ENCODE assay signal across 8 cellular contexts in the genomic region with DNA sequence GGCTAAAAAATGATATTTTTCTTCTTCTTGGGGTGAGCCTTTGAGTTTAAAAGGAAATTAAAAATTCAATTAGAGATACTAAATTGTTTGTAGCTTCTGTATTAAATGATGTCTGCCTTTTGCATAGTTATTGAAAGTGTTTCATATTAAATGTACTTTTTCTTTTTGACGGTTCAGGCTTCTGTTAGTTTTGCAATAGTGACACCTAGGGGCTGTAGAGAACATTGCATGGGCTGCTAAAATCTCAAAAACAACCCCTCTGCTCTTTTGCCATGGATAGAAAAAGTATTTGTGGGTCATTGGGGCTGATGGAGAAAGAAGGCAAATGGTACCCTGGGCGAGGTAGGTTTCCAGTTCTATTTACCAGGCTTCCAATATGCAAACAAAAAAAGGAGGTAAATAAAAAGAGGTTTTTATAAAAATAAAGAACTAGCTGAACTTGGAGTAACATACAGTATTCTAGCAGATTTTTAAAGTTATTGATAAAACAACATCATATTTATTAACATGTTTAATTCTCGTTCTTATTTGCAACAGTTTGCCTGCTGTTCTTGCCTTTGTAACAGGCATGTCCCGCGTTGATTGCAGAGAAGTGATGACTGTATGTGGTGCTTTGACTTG.
A peak's percentile ranks its signal among the peaks of the same experiment; 100 is the strongest.
DNase-seq lines count a peak whose midpoint lies in the region; ATAC-seq and TF ChIP-seq lines count a peak whose summit lies in the region.

No MANE protein-coding gene starts in this region.

- TF ChIP-seq POLR2A in heart left ventricle (IDR thresholded peaks at IDR 0.05) = no peak

- CTCF ChIA-PET in WTC11 (lab: Charles Lee) = interaction anchor here (0.8 to 2.8 kb wide), 14 partner anchors 11 to 972 kb away, joined by 3 to 16 read pairs (median 3); a partner anchor contains a TSS

- intact Hi-C loops in heart left ventricle (cut with DNase I) = loop anchor here (1.0 to 10.0 kb wide), 14 partner anchors 255 to 962 kb away; a partner anchor contains a TSS
- intact Hi-C loops in sciatic nerve (cut with DNase I) = no loop called here

- no peak overlapping the region for H3K27ac Mint-ChIP-seq in WTC11

- peaks cover 28% of the 10 kb centered on the region for H3K4me1 Mint-ChIP-seq in WTC11

- DNase-seq in AG10803 (ENCODE audit: low read depth) (peak; percentile 54), NCI-H2227 (lab: John Stamatoyannopoulos, UW; ENCODE audit: unreplicated experiment) (peak; percentile 66), WTC11 (ENCODE audit: low spot score) (no peak), heart left ventricle (no peak), sciatic nerve (ENCODE audit: low spot score) (no peak)

- no peaks in the 10 kb centered on the region for H3K36me3 Mint-ChIP-seq in WTC11

- no peaks in the 10 kb centered on the region for H3K9me3 ChIP-seq in heart left ventricle

- no peaks in the 10 kb centered on the region for H3K36me3 ChIP-seq in heart left ventricle

- H3K27me3 Mint-ChIP-seq in WTC11 (ENCODE audit: low read depth) = no peaks in the 10 kb centered on the region

- TF ChIP-seq CTCF in AG10803 (conservative IDR thresholded peaks at IDR 0.05; ENCODE audit: low read length) = peak; percentile 98
- TF ChIP-seq CTCF in GM12872 (IDR thresholded peaks at IDR 0.05; ENCODE audit: insufficient read depth, low read depth, low read length) = peak; percentile 81
- TF ChIP-seq CTCF in WTC11 (IDR thresholded peaks at IDR 0.05) = peak; percentile 92
- peak; percentile 86 to 97 (median 94) for TF ChIP-seq CTCF in heart left ventricle (IDR thresholded peaks at IDR 0.05)

- 44 to 52% (median 48%) methylated on average over 5 of the region's 5 CpGs for WGBS in heart left ventricle, 4 donors

- peak; percentile 43; the same call in 1 of the 2 replicates for ATAC-seq in WTC11
- ATAC-seq in heart left ventricle = peak in 1 of 4 donors; percentile 41
- peak; percentile 40 for ATAC-seq in sciatic nerve
- ATAC-seq in GM18520 (IDR thresholded peaks at IDR 0.05; ENCODE audit: unreplicated experiment) = no peak
- no peak for ATAC-seq in GM21515 (IDR thresholded peaks at IDR 0.05; ENCODE audit: unreplicated experiment)

- no peaks in the 10 kb centered on the region for H3K27me3 ChIP-seq in heart left ventricle

- H3K4me3 ChIP-seq in AG10803 (ENCODE audit: low read length) = no peak overlapping the region
- no peak overlapping the region for H3K4me3 ChIP-seq in heart left ventricle

- peaks cover 0 to 54% (median 17%) of the 10 kb centered on the region in 12 donors for H3K4me1 ChIP-seq in heart left ventricle

- POLR2A ChIA-PET in WTC11 (lab: Charles Lee) = no interaction called here

- no peak overlapping the region for H3K4me3 Mint-ChIP-seq in WTC11

- H3K9me3 Mint-ChIP-seq in WTC11 = peaks cover 4% of the 10 kb centered on the region; the same call in 1 of the 2 replicates

- peak overlapping the region in 2 of 12 donors; percentile 19 to 23 for H3K27ac ChIP-seq in heart left ventricle

TF ChIP-seq in WTC11, 78 proteins besides CTCF, POLR2A, EP300 and RAD21 (continues in another document):
- TF ChIP-seq OVOL2 (CRISPR knock-in tag; IDR thresholded peaks at IDR 0.05; ENCODE audit: borderline replicate concordance) (no peak), ZNF416 (CRISPR knock-in tag; IDR thresholded peaks at IDR 0.05) (no peak), NR2C2 (CRISPR knock-in tag; IDR thresholded peaks at IDR 0.05) (no peak), FOXP1 (CRISPR knock-in tag; IDR thresholded peaks at IDR 0.05; ENCODE audit: borderline replicate concordance) (no peak)
- TF ChIP-seq, protein P1, sequence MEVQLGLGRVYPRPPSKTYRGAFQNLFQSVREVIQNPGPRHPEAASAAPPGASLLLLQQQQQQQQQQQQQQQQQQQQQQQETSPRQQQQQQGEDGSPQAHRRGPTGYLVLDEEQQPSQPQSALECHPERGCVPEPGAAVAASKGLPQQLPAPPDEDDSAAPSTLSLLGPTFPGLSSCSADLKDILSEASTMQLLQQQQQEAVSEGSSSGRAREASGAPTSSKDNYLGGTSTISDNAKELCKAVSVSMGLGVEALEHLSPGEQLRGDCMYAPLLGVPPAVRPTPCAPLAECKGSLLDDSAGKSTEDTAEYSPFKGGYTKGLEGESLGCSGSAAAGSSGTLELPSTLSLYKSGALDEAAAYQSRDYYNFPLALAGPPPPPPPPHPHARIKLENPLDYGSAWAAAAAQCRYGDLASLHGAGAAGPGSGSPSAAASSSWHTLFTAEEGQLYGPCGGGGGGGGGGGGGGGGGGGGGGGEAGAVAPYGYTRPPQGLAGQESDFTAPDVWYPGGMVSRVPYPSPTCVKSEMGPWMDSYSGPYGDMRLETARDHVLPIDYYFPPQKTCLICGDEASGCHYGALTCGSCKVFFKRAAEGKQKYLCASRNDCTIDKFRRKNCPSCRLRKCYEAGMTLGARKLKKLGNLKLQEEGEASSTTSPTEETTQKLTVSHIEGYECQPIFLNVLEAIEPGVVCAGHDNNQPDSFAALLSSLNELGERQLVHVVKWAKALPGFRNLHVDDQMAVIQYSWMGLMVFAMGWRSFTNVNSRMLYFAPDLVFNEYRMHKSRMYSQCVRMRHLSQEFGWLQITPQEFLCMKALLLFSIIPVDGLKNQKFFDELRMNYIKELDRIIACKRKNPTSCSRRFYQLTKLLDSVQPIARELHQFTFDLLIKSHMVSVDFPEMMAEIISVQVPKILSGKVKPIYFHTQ (CRISPR knock-in tag; IDR thresholded peaks at IDR 0.05) = no peak
- TF ChIP-seq, protein P2, sequence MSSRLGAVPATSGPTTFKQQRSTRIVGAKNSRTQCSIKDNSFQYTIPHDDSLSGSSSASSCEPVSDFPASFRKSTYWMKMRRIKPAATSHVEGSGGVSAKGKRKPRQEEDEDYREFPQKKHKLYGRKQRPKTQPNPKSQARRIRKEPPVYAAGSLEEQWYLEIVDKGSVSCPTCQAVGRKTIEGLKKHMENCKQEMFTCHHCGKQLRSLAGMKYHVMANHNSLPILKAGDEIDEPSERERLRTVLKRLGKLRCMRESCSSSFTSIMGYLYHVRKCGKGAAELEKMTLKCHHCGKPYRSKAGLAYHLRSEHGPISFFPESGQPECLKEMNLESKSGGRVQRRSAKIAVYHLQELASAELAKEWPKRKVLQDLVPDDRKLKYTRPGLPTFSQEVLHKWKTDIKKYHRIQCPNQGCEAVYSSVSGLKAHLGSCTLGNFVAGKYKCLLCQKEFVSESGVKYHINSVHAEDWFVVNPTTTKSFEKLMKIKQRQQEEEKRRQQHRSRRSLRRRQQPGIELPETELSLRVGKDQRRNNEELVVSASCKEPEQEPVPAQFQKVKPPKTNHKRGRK (CRISPR knock-in tag; IDR thresholded peaks at IDR 0.05; ENCODE audit: borderline replicate concordance) = no peak
- TF ChIP-seq, protein P3, sequence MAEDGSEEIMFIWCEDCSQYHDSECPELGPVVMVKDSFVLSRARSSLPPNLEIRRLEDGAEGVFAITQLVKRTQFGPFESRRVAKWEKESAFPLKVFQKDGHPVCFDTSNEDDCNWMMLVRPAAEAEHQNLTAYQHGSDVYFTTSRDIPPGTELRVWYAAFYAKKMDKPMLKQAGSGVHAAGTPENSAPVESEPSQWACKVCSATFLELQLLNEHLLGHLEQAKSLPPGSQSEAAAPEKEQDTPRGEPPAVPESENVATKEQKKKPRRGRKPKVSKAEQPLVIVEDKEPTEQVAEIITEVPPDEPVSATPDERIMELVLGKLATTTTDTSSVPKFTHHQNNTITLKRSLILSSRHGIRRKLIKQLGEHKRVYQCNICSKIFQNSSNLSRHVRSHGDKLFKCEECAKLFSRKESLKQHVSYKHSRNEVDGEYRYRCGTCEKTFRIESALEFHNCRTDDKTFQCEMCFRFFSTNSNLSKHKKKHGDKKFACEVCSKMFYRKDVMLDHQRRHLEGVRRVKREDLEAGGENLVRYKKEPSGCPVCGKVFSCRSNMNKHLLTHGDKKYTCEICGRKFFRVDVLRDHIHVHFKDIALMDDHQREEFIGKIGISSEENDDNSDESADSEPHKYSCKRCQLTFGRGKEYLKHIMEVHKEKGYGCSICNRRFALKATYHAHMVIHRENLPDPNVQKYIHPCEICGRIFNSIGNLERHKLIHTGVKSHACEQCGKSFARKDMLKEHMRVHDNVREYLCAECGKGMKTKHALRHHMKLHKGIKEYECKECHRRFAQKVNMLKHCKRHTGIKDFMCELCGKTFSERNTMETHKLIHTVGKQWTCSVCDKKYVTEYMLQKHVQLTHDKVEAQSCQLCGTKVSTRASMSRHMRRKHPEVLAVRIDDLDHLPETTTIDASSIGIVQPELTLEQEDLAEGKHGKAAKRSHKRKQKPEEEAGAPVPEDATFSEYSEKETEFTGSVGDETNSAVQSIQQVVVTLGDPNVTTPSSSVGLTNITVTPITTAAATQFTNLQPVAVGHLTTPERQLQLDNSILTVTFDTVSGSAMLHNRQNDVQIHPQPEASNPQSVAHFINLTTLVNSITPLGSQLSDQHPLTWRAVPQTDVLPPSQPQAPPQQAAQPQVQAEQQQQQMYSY (CRISPR knock-in tag; IDR thresholded peaks at IDR 0.05) = no peak
- TF ChIP-seq, protein P4, sequence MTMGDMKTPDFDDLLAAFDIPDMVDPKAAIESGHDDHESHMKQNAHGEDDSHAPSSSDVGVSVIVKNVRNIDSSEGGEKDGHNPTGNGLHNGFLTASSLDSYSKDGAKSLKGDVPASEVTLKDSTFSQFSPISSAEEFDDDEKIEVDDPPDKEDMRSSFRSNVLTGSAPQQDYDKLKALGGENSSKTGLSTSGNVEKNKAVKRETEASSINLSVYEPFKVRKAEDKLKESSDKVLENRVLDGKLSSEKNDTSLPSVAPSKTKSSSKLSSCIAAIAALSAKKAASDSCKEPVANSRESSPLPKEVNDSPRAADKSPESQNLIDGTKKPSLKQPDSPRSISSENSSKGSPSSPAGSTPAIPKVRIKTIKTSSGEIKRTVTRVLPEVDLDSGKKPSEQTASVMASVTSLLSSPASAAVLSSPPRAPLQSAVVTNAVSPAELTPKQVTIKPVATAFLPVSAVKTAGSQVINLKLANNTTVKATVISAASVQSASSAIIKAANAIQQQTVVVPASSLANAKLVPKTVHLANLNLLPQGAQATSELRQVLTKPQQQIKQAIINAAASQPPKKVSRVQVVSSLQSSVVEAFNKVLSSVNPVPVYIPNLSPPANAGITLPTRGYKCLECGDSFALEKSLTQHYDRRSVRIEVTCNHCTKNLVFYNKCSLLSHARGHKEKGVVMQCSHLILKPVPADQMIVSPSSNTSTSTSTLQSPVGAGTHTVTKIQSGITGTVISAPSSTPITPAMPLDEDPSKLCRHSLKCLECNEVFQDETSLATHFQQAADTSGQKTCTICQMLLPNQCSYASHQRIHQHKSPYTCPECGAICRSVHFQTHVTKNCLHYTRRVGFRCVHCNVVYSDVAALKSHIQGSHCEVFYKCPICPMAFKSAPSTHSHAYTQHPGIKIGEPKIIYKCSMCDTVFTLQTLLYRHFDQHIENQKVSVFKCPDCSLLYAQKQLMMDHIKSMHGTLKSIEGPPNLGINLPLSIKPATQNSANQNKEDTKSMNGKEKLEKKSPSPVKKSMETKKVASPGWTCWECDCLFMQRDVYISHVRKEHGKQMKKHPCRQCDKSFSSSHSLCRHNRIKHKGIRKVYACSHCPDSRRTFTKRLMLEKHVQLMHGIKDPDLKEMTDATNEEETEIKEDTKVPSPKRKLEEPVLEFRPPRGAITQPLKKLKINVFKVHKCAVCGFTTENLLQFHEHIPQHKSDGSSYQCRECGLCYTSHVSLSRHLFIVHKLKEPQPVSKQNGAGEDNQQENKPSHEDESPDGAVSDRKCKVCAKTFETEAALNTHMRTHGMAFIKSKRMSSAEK (CRISPR knock-in tag; IDR thresholded peaks at IDR 0.05; ENCODE audit: borderline replicate concordance) = no peak

Comparison
In these comparisons a context has a peak if more than half of its experiments do, and no peak if none do; other contexts are left out.
1. DNase-seq: peak in AG10803 (single experiment) and NCI-H2227 (single experiment); none in WTC11 (single experiment), heart left ventricle (0 of 5) and sciatic nerve (single experiment).
2. ATAC-seq: peak in WTC11 (single experiment) and sciatic nerve (single experiment); none in GM18520 (single experiment) and GM21515 (single experiment).
3. Peak in every context shown above with its lines, with median percentiles within 50 percentile points of each other: CTCF ChIP-seq.